Comparison of ENCODE assay signal across 1 cellular context in the genomic region with DNA sequence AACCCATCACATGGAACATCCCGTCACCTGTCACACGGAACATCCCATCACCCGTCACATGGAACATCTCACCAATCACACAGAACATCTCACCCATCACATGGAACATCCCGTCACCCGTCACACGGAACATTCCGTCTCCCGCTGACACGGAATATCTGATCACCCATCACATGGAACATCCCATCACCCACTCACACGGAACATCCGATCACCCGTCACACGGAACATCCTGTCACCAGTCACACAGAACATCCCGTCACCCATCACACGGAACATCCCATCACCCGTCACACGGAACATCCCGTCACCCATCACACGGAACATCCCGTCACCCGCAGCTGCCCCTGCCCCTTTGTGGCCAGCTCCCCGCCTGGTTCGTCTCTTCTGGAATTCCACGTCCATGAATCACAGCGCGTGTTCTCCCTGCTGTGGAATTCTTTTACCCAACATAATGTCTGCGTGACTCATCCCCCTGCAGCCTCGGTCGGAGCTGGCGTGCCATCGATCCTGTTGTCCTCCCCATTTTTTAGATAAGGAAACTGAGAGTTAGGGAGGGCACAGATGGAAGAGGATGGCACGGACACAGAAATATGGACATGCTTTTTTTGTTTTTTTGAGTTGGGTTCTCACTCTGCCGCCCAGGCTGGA.
A peak's percentile ranks its signal among the peaks of the same experiment; 100 is the strongest.
TF ChIP-seq lines count a peak whose summit lies in the region.

No MANE protein-coding gene starts in this region.

TF ChIP-seq in HepG2, 621 proteins besides CTCF, POLR2A, EP300 and RAD21:
- TF ChIP-seq ATRX (CRISPR knock-in tag; IDR thresholded peaks at IDR 0.05; ENCODE audit: borderline replicate concordance) = no peak
- no peak for TF ChIP-seq STAT5B (CRISPR knock-in tag; IDR thresholded peaks at IDR 0.05)
- 0 out of 2 replicates have a peak, but pooled peaks have one; percentile 14 for TF ChIP-seq ZNF691 (CRISPR knock-in tag; IDR thresholded peaks at IDR 0.05; ENCODE audit: borderline replicate concordance, low read depth)
- no peak for TF ChIP-seq GLI4 (CRISPR knock-in tag; IDR thresholded peaks at IDR 0.05; ENCODE audit: borderline replicate concordance)
- peak; percentile 33; the same call in 1 of the 2 replicates for TF ChIP-seq RARA (CRISPR knock-in tag; IDR thresholded peaks at IDR 0.05)
- no peak for TF ChIP-seq REXO4 (CRISPR knock-in tag; IDR thresholded peaks at IDR 0.05; ENCODE audit: borderline replicate concordance)
- TF ChIP-seq ZNF83 (CRISPR knock-in tag; IDR thresholded peaks at IDR 0.05; ENCODE audit: borderline replicate concordance) = no peak
- no peak for TF ChIP-seq NCOR1 (IDR thresholded peaks at IDR 0.05; ENCODE audit: borderline replicate concordance, low read length)
- 0 out of 2 replicates have a peak, but pooled peaks have one; percentile 57 for TF ChIP-seq JUN (CRISPR knock-in tag; IDR thresholded peaks at IDR 0.05)
- TF ChIP-seq, protein P1, sequence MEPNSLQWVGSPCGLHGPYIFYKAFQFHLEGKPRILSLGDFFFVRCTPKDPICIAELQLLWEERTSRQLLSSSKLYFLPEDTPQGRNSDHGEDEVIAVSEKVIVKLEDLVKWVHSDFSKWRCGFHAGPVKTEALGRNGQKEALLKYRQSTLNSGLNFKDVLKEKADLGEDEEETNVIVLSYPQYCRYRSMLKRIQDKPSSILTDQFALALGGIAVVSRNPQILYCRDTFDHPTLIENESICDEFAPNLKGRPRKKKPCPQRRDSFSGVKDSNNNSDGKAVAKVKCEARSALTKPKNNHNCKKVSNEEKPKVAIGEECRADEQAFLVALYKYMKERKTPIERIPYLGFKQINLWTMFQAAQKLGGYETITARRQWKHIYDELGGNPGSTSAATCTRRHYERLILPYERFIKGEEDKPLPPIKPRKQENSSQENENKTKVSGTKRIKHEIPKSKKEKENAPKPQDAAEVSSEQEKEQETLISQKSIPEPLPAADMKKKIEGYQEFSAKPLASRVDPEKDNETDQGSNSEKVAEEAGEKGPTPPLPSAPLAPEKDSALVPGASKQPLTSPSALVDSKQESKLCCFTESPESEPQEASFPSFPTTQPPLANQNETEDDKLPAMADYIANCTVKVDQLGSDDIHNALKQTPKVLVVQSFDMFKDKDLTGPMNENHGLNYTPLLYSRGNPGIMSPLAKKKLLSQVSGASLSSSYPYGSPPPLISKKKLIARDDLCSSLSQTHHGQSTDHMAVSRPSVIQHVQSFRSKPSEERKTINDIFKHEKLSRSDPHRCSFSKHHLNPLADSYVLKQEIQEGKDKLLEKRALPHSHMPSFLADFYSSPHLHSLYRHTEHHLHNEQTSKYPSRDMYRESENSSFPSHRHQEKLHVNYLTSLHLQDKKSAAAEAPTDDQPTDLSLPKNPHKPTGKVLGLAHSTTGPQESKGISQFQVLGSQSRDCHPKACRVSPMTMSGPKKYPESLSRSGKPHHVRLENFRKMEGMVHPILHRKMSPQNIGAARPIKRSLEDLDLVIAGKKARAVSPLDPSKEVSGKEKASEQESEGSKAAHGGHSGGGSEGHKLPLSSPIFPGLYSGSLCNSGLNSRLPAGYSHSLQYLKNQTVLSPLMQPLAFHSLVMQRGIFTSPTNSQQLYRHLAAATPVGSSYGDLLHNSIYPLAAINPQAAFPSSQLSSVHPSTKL (CRISPR knock-in tag; IDR thresholded peaks at IDR 0.05) = peak; percentile 18; the same call in 1 of the 2 replicates
- 0 out of 2 replicates have a peak, but pooled peaks have one; percentile 11 for TF ChIP-seq GATAD2A (CRISPR knock-in tag; IDR thresholded peaks at IDR 0.05)
- no peak for TF ChIP-seq MYNN (CRISPR knock-in tag; IDR thresholded peaks at IDR 0.05; ENCODE audit: low read depth)
- TF ChIP-seq ZNF280B (CRISPR knock-in tag; IDR thresholded peaks at IDR 0.05; ENCODE audit: borderline replicate concordance) = 0 out of 2 replicates have a peak, but pooled peaks have one; percentile 5
- 0 out of 2 replicates have a peak, but pooled peaks have one; percentile 18 for TF ChIP-seq DNMT1 (CRISPR knock-in tag; IDR thresholded peaks at IDR 0.05)
- no peak for TF ChIP-seq RELA (CRISPR knock-in tag; IDR thresholded peaks at IDR 0.05)
- 0 out of 2 replicates have a peak, but pooled peaks have one; percentile 45 for TF ChIP-seq ZNF629 (CRISPR knock-in tag; conservative IDR thresholded peaks at IDR 0.05)
- no peak for TF ChIP-seq CC2D1A (CRISPR knock-in tag; IDR thresholded peaks at IDR 0.05)
- no peak for TF ChIP-seq XBP1 (CRISPR knock-in tag; IDR thresholded peaks at IDR 0.05)
- TF ChIP-seq TGIF2 (CRISPR knock-in tag; IDR thresholded peaks at IDR 0.05) = no peak
- TF ChIP-seq NFYC (CRISPR knock-in tag; IDR thresholded peaks at IDR 0.05) = no peak
- TF ChIP-seq PAF1 (CRISPR knock-in tag; IDR thresholded peaks at IDR 0.05) = no peak
- peak; percentile 88 for TF ChIP-seq FOSL2 (CRISPR knock-in tag; IDR thresholded peaks at IDR 0.05)
- TF ChIP-seq FOXO1 (CRISPR knock-in tag; IDR thresholded peaks at IDR 0.05) = no peak
- peak; percentile 41 for TF ChIP-seq TEAD3 (CRISPR knock-in tag; optimal IDR thresholded peaks at IDR 0.05; ENCODE audit: borderline replicate concordance)
- peak; percentile 93 for TF ChIP-seq ZNF263 (CRISPR knock-in tag; IDR thresholded peaks at IDR 0.05)
- TF ChIP-seq, protein P2, sequence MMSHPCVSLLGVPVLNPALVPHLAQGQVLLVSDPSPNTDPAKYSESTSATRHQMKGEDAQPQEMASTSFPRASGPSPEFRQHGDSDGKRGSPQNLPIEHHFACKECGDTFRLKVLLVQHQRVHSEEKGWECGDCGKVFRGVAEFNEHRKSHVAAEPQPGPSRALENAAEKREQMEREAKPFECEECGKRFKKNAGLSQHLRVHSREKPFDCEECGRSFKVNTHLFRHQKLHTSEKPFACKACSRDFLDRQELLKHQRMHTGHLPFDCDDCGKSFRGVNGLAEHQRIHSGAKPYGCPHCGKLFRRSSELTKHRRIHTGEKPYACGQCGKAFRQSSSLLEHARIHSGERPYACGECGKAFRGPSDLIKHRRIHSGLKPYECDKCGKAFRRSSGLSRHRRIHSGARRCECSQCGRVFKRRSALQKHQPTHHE (CRISPR knock-in tag; IDR thresholded peaks at IDR 0.05; ENCODE audit: borderline replicate concordance) = no peak
- TF ChIP-seq ZNF674 (CRISPR knock-in tag; IDR thresholded peaks at IDR 0.05; ENCODE audit: low read depth) = no peak
- peak; percentile 55; the same call in 1 of the 2 replicates for TF ChIP-seq ZNF788 (CRISPR knock-in tag; IDR thresholded peaks at IDR 0.05; ENCODE audit: borderline replicate concordance)
- TF ChIP-seq ARHGAP35 (CRISPR knock-in tag; IDR thresholded peaks at IDR 0.05; ENCODE audit: borderline replicate concordance) = no peak
- TF ChIP-seq SPEN (CRISPR knock-in tag; IDR thresholded peaks at IDR 0.05; ENCODE audit: low read depth) = no peak
- peak; percentile 70; the same call in 1 of the 2 replicates for TF ChIP-seq EED (CRISPR knock-in tag; IDR thresholded peaks at IDR 0.05)
- TF ChIP-seq NRL (CRISPR knock-in tag; IDR thresholded peaks at IDR 0.05; ENCODE audit: borderline replicate concordance) = no peak
- TF ChIP-seq MAZ (IDR thresholded peaks at IDR 0.05; ENCODE audit: borderline replicate concordance, low read depth, low read length) = no peak
- TF ChIP-seq MAZ (CRISPR knock-in tag; IDR thresholded peaks at IDR 0.05; ENCODE audit: low read depth) = 0 out of 2 replicates have a peak, but pooled peaks have one; percentile 40
- peak; percentile 48 for TF ChIP-seq CREB1 (IDR thresholded peaks at IDR 0.05)
- no peak for TF ChIP-seq CREB1 (CRISPR knock-in tag; IDR thresholded peaks at IDR 0.05)
- TF ChIP-seq ZNF512 (CRISPR knock-in tag; IDR thresholded peaks at IDR 0.05) = no peak
